30 cellular contexts compared by ENCODE assay signal in the genomic region with DNA sequence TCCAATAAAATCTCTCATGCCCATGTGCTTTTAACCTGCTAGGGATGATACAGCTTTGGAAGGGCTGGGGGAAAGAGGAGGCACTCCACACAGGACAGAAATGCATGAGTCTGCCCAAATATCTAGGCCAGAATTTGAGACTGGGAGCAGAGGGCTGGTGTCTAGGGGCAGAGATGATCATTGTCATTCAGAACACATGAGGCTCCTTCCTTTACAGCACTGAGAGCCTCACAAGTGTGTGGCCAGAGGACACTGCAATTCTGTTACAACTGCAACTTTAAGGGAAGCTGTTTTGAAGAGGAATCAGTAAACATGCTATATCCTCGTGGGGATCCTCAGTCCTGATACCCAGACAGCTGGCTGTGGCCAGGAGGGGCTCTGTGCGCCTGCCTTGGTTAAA.
"Had no signal": no experiment of that assay in that cellular context is flagged by ENCODE, and none has a peak within 500 bp of the region (broad histone marks: within the 10 kb centered on the region; RNA-seq: fewer than 3 reads in every experiment).

No MANE protein-coding gene starts in this region.

- H3K9me3 ChIP-seq: breast epithelium, esophagus muscularis mucosa, pancreas, prostate gland, testis had no signal

- H3K27ac ChIP-seq: breast epithelium, esophagus muscularis mucosa, foreskin keratinocyte, pancreas, prostate gland, skin epidermis, testis, WERI-Rb-1 had no signal

- H3K36me3 ChIP-seq: breast epithelium, esophagus muscularis mucosa, pancreas, prostate gland, WERI-Rb-1 had no signal

- H3K36me3 Mint-ChIP-seq: activated CD4-positive, alpha-beta memory T cell treated with anti-CD3 and anti-CD28 coated beads for 36 hours; mesothelial cell of epicardium; naive B cell had no signal

- H3K4me3 Mint-ChIP-seq: activated CD4-positive, alpha-beta memory T cell treated with anti-CD3 and anti-CD28 coated beads for 36 hours; activated CD4-positive, alpha-beta T cell treated with anti-CD3 and anti-CD28 coated beads, Interleukin-2, amount 10 ng/mL, durations not matched to agents 24 days and 14 days; activated naive CD4-positive, alpha-beta T cell treated with anti-CD3 and anti-CD28 coated beads, Interleukin-2, amount 50 U/mL, for 24 hours; activated naive CD8-positive, alpha-beta T cell treated with anti-CD3 and anti-CD28 coated beads, Interleukin-2, amount 50 U/mL, for 24 hours; dendritic cell treated with granulocyte-macrophage colony-stimulating factor and Interleukin-4, amounts not matched to agents 40 ng/mL and 50 ng/mL, for 4 days; mesothelial cell of epicardium; naive B cell; nephron progenitor cell had no signal

- DNase-seq: activated CD4-positive, alpha-beta memory T cell treated with anti-CD3 and anti-CD28 coated beads for 36 hours; activated CD4-positive, alpha-beta T cell treated with anti-CD3 and anti-CD28 coated beads, Interleukin-2, amount 10 ng/mL, durations not matched to agents 24 days and 14 days; activated CD4-positive, CD25-positive, alpha-beta regulatory T cell treated with anti-CD3 and anti-CD28 coated beads, Interleukin-2, amount 50 U/mL, for 72 hours; activated CD8-positive, alpha-beta memory T cell treated with anti-CD3 and anti-CD28 coated beads, Interleukin-2, amount 50 U/mL, for 4 hours; activated gamma-delta T cell; activated naive CD8-positive, alpha-beta T cell treated with anti-CD3 and anti-CD28 coated beads, Interleukin-2, amount 50 U/mL, for 24 hours; activated T-cell treated with anti-CD3 and anti-CD28 coated beads, Interleukin-2, amount 50 U/mL, for 1 hour; central memory CD4-positive, alpha-beta T cell; foreskin keratinocyte; left cardiac atrium; mammary epithelial cell; naive B cell; nephron progenitor cell; pancreas; retina; stimulated activated CD4-positive, alpha-beta T cell treated with anti-CD3 and anti-CD28 coated beads, Interleukin-12 subunit alpha, Interleukin-12 subunit beta, amount 100 ng/mL, for 4 hours; stimulated activated CD4-positive, alpha-beta T cell treated with anti-CD3 and anti-CD28 coated beads, Interleukin-4, amount 100 ng/mL, for 1 hour; stimulated activated naive CD8-positive, alpha-beta T cell treated with anti-CD3 and anti-CD28 coated beads, Interleukin-15, Interleukin-2, amounts not matched to agents 100 U/mL and 50 U/mL, for 24 hours; T-helper 9 cell; testis; trophoblast cell; WERI-Rb-1 had no signal

- H3K4me3 ChIP-seq: breast epithelium, esophagus muscularis mucosa, pancreas, prostate gland, skin epidermis, testis had no signal

- H3K4me1 Mint-ChIP-seq: activated CD4-positive, alpha-beta T cell treated with anti-CD3 and anti-CD28 coated beads, Interleukin-2, amount 10 ng/mL, durations not matched to agents 24 days and 14 days; activated naive CD4-positive, alpha-beta T cell treated with anti-CD3 and anti-CD28 coated beads, Interleukin-2, amount 50 U/mL, for 24 hours; activated naive CD8-positive, alpha-beta T cell treated with anti-CD3 and anti-CD28 coated beads, Interleukin-2, amount 50 U/mL, for 24 hours; naive B cell; nephron progenitor cell had no signal

- H3K4me1 ChIP-seq: breast epithelium, esophagus muscularis mucosa, foreskin keratinocyte, pancreas, prostate gland, testis had no signal

- ATAC-seq: activated naive CD8-positive, alpha-beta T cell treated with anti-CD3 and anti-CD28 coated beads, Interleukin-2, amount 50 U/mL, for 24 hours; foreskin keratinocyte; left cardiac atrium; pancreas; sciatic nerve; stimulated activated naive CD8-positive, alpha-beta T cell treated with anti-CD3 and anti-CD28 coated beads, Interleukin-15, Interleukin-2, amounts not matched to agents 100 U/mL and 50 U/mL, for 24 hours had no signal

- H3K27me3 ChIP-seq: breast epithelium, esophagus muscularis mucosa, pancreas, testis had no signal

- H3K9me3 Mint-ChIP-seq: activated CD4-positive, alpha-beta memory T cell treated with anti-CD3 and anti-CD28 coated beads for 36 hours; activated CD4-positive, alpha-beta T cell treated with anti-CD3 and anti-CD28 coated beads, Interleukin-2, amount 10 ng/mL, durations not matched to agents 24 days and 14 days; activated naive CD4-positive, alpha-beta T cell treated with anti-CD3 and anti-CD28 coated beads, Interleukin-2, amount 50 U/mL, for 24 hours; activated naive CD8-positive, alpha-beta T cell treated with anti-CD3 and anti-CD28 coated beads, Interleukin-2, amount 50 U/mL, for 24 hours; dendritic cell treated with granulocyte-macrophage colony-stimulating factor and Interleukin-4, amounts not matched to agents 40 ng/mL and 50 ng/mL, for 4 days; mesothelial cell of epicardium; naive B cell; nephron progenitor cell had no signal

- H3K27ac Mint-ChIP-seq: activated CD4-positive, alpha-beta memory T cell treated with anti-CD3 and anti-CD28 coated beads for 36 hours; activated CD4-positive, alpha-beta T cell treated with anti-CD3 and anti-CD28 coated beads, Interleukin-2, amount 10 ng/mL, durations not matched to agents 24 days and 14 days; activated naive CD4-positive, alpha-beta T cell treated with anti-CD3 and anti-CD28 coated beads, Interleukin-2, amount 50 U/mL, for 24 hours; activated naive CD8-positive, alpha-beta T cell treated with anti-CD3 and anti-CD28 coated beads, Interleukin-2, amount 50 U/mL, for 24 hours; dendritic cell treated with granulocyte-macrophage colony-stimulating factor and Interleukin-4, amounts not matched to agents 40 ng/mL and 50 ng/mL, for 4 days; mesothelial cell of epicardium; naive B cell; nephron progenitor cell had no signal
